Comparison of ENCODE assay signal across 20 cellular contexts in genomic region chr7:84274029-84274638, GRCh38.
DNase-seq lines count a peak whose midpoint lies in the region; ATAC-seq, FAIRE-seq and TF ChIP-seq lines count a peak whose summit lies in the region.
"Had no signal": no experiment of that assay in that cellular context is flagged by ENCODE, and none has a peak within 500 bp of the region (broad histone marks: within the 10 kb centered on the region; RNA-seq: fewer than 3 reads in every experiment).

No MANE protein-coding gene starts in this region.

- no peaks in the 10 kb centered on the region for H3K79me2 ChIP-seq in keratinocyte (ENCODE audit: control insufficient read depth, insufficient read depth, low read length)
- H3K79me2 ChIP-seq: parathyroid adenoma had no signal

- H3K4me3 Mint-ChIP-seq in stimulated activated effector memory CD8-positive, alpha-beta T cell treated with anti-CD3 and anti-CD28 coated beads, Interleukin-12 subunit alpha, Interleukin-12 subunit beta, amount 100 ng/mL, for 72 hours, result no peak overlapping the region
- no peak overlapping the region for H3K4me3 Mint-ChIP-seq in stimulated activated naive CD8-positive, alpha-beta T cell treated with anti-CD3 and anti-CD28 coated beads, Interleukin-15, amount 100 ng/mL, for 72 hours
- H3K4me3 Mint-ChIP-seq: activated naive CD8-positive, alpha-beta T cell treated with anti-CD3 and anti-CD28 coated beads, Interleukin-2, amount 50 U/mL, for 24 hours; T-helper 1 cell treated with Interleukin-12 subunit alpha and Interleukin-12 subunit beta and Interleukin-4 antibody, amounts not matched to agents 30 μg/mL and 1 μg/mL, for 36 hours had no signal

- CTCF ChIA-PET in HEK293 (lab: Yijun Ruan, JAX), result no interaction called here

- H3K36me3 Mint-ChIP-seq in stimulated activated effector memory CD8-positive, alpha-beta T cell treated with anti-CD3 and anti-CD28 coated beads, Interleukin-12 subunit alpha, Interleukin-12 subunit beta, amount 100 ng/mL, for 72 hours, result no peaks in the 10 kb centered on the region

- H3K27me3 ChIP-seq in keratinocyte (ENCODE audit: control insufficient read depth, extremely low read depth, insufficient read depth, low read length), result no peaks in the 10 kb centered on the region
- H3K27me3 ChIP-seq: colonic mucosa, esophagus muscularis mucosa had no signal

- H3K9me3 ChIP-seq in HEK293 (ENCODE audit: control insufficient read depth, insufficient read depth, low read depth, low read length), result no peaks in the 10 kb centered on the region
- no peaks in the 10 kb centered on the region for H3K9me3 ChIP-seq in keratinocyte (ENCODE audit: control insufficient read depth, low read depth, low read length)
- H3K9me3 ChIP-seq: colonic mucosa, esophagus muscularis mucosa, thoracic aorta had no signal

- H3K27me3 Mint-ChIP-seq in stimulated activated naive CD8-positive, alpha-beta T cell treated with anti-CD3 and anti-CD28 coated beads, Interleukin-15, amount 100 ng/mL, for 72 hours, result no peaks in the 10 kb centered on the region
- H3K27me3 Mint-ChIP-seq: activated naive CD8-positive, alpha-beta T cell treated with anti-CD3 and anti-CD28 coated beads, Interleukin-2, amount 50 U/mL, for 24 hours had no signal

- H2AFZ ChIP-seq in keratinocyte (ENCODE audit: control insufficient read depth, low read length), result peak overlapping the region; percentile 66
- H2AFZ ChIP-seq: parathyroid adenoma had no signal

- H3K9me3 Mint-ChIP-seq in stimulated activated effector memory CD8-positive, alpha-beta T cell treated with anti-CD3 and anti-CD28 coated beads, Interleukin-12 subunit alpha, Interleukin-12 subunit beta, amount 100 ng/mL, for 72 hours, result peaks cover 9% of the 10 kb centered on the region
- no peaks in the 10 kb centered on the region for H3K9me3 Mint-ChIP-seq in stimulated activated naive CD8-positive, alpha-beta T cell treated with anti-CD3 and anti-CD28 coated beads, Interleukin-15, amount 100 ng/mL, for 72 hours
- H3K9me3 Mint-ChIP-seq: activated naive CD8-positive, alpha-beta T cell treated with anti-CD3 and anti-CD28 coated beads, Interleukin-2, amount 50 U/mL, for 24 hours; T-helper 1 cell treated with Interleukin-12 subunit alpha and Interleukin-12 subunit beta and Interleukin-4 antibody, amounts not matched to agents 30 μg/mL and 1 μg/mL, for 36 hours had no signal

- H3K36me3 ChIP-seq in HEK293 (ENCODE audit: control insufficient read depth in 2 of 2, insufficient read depth in 1 of 2, low read length in 2 of 2) (no peaks in the 10 kb centered on the region), keratinocyte (ENCODE audit: control insufficient read depth in 2 of 2, extremely low read depth in 1 of 2, insufficient read depth in 2 of 2, low read length in 2 of 2) (no peaks in the 10 kb centered on the region)
- H3K36me3 ChIP-seq: colonic mucosa, esophagus muscularis mucosa, thoracic aorta had no signal

- no peak overlapping the region for H3K27ac ChIP-seq in HEK293 (ENCODE audit: extremely low read depth, low read depth, low read length)
- H3K27ac ChIP-seq in keratinocyte (ENCODE audit: control insufficient read depth, insufficient read depth, low read length), result no peak overlapping the region
- H3K27ac ChIP-seq: colonic mucosa, esophagus muscularis mucosa, parathyroid adenoma, RWPE1, thoracic aorta had no signal

- FAIRE-seq in keratinocyte (lab: Jason Lieb, UNC), result no peak

- no peak for TF ChIP-seq CTCF in AG10803 (conservative IDR thresholded peaks at IDR 0.05; ENCODE audit: low read length)
- no peak for TF ChIP-seq CTCF in HEK293 (tag by site-specific recombination; IDR thresholded peaks at IDR 0.05)
- no peak for TF ChIP-seq CTCF in keratinocyte (optimal IDR thresholded peaks at IDR 0.05 in 1 of 3, IDR thresholded peaks at IDR 0.05 in 1 of 3, conservative IDR thresholded peaks at IDR 0.05 in 1 of 3; ENCODE audit: extremely low read depth in 1 of 3, insufficient read depth in 2 of 3, low read length in 3 of 3)

- no peak overlapping the region for H3K9ac ChIP-seq in keratinocyte (ENCODE audit: control insufficient read depth, extremely low read depth, insufficient read depth, low read length)
- H3K9ac ChIP-seq: parathyroid adenoma had no signal

- H3K4me2 ChIP-seq in keratinocyte (ENCODE audit: control insufficient read depth, extremely low read depth, insufficient read depth, low read depth, low read length), result no peak overlapping the region

- H4K20me1 ChIP-seq in keratinocyte (ENCODE audit: control insufficient read depth, extremely low read depth, insufficient read depth, low read length), result no peaks in the 10 kb centered on the region

- dilution Hi-C loops in keratinocyte (cut with MboI; ENCODE audit: extremely low pct_ligation_motif_present, low sequenced_read_pairs), result no loop called here

- no peak overlapping the region for H3K27ac Mint-ChIP-seq in stimulated activated effector memory CD8-positive, alpha-beta T cell treated with anti-CD3 and anti-CD28 coated beads, Interleukin-12 subunit alpha, Interleukin-12 subunit beta, amount 100 ng/mL, for 72 hours
- no peak overlapping the region for H3K27ac Mint-ChIP-seq in stimulated activated naive CD8-positive, alpha-beta T cell treated with anti-CD3 and anti-CD28 coated beads, Interleukin-15, amount 100 ng/mL, for 72 hours
- H3K27ac Mint-ChIP-seq: activated naive CD8-positive, alpha-beta T cell treated with anti-CD3 and anti-CD28 coated beads, Interleukin-2, amount 50 U/mL, for 24 hours; T-helper 1 cell treated with Interleukin-12 subunit alpha and Interleukin-12 subunit beta and Interleukin-4 antibody, amounts not matched to agents 30 μg/mL and 1 μg/mL, for 36 hours had no signal

- TF ChIP-seq POLR2A in GM18505 (IDR thresholded peaks at IDR 0.05; ENCODE audit: borderline replicate concordance, extremely low read depth, insufficient read depth, insufficient read length), result no peak

- H3K4me3 ChIP-seq in AG10803 (ENCODE audit: low read length) (no peak overlapping the region), HEK293 (ENCODE audit: low read depth, low read length) (no peak overlapping the region), keratinocyte (ENCODE audit: control insufficient read depth in 2 of 3, extremely low read depth in 1 of 3, insufficient read depth in 2 of 3, low read depth in 1 of 3, low read length in 3 of 3) (no peak overlapping the region)
- H3K4me3 ChIP-seq: colonic mucosa, esophagus muscularis mucosa, thoracic aorta had no signal

- H3K4me1 ChIP-seq in HEK293 (ENCODE audit: control insufficient read depth, insufficient read depth, low read length) (no peaks in the 10 kb centered on the region), keratinocyte (ENCODE audit: control insufficient read depth, extremely low read depth, insufficient read depth, low read length) (no peaks in the 10 kb centered on the region)
- H3K4me1 ChIP-seq: colonic mucosa, parathyroid adenoma had no signal

- H3K4me1 Mint-ChIP-seq in stimulated activated effector memory CD8-positive, alpha-beta T cell treated with anti-CD3 and anti-CD28 coated beads, Interleukin-12 subunit alpha, Interleukin-12 subunit beta, amount 100 ng/mL, for 72 hours, result no peaks in the 10 kb centered on the region
- H3K4me1 Mint-ChIP-seq in stimulated activated naive CD8-positive, alpha-beta T cell treated with anti-CD3 and anti-CD28 coated beads, Interleukin-15, amount 100 ng/mL, for 72 hours, result no peaks in the 10 kb centered on the region
- H3K4me1 Mint-ChIP-seq: activated naive CD8-positive, alpha-beta T cell treated with anti-CD3 and anti-CD28 coated beads, Interleukin-2, amount 50 U/mL, for 24 hours had no signal

- POLR2A ChIA-PET in HEK293 (lab: Yijun Ruan, JAX), result no interaction called here

- DNase-seq in AG10803 (ENCODE audit: low read depth) (peak; percentile 6), amniotic epithelial cell (ENCODE audit: low read depth) (peak; percentile 6), keratinocyte (ENCODE audit: low read depth, low spot score) (no peak), NCI-H1105 treated with DMSO at 0.1 percent for 48 hours (lab: John Stamatoyannopoulos, UW) (no peak)
- no peak for DNase-seq in stimulated activated effector memory CD8-positive, alpha-beta T cell treated with anti-CD3 and anti-CD28 coated beads, Interleukin-12 subunit alpha, Interleukin-12 subunit beta, amount 100 ng/mL, for 72 hours (ENCODE audit: low spot score in 2 of 2)
- DNase-seq in stimulated activated naive CD8-positive, alpha-beta T cell treated with anti-CD3 and anti-CD28 coated beads, Interleukin-15, amount 100 ng/mL, for 72 hours, result no peak
- DNase-seq: activated CD4-positive, alpha-beta T cell treated with anti-CD3 and anti-CD28 coated beads for 1 hour; activated naive CD8-positive, alpha-beta T cell treated with anti-CD3 and anti-CD28 coated beads, Interleukin-2, amount 50 U/mL, for 24 hours; AML-193; colonic mucosa; DND-41; NCI-H1048; NCI-H510A treated with DMSO at 0.1 percent for 48 hours had no signal

- H3K9me1 ChIP-seq in keratinocyte (ENCODE audit: control insufficient read depth, extremely low read depth, insufficient read depth, low read length), result no peaks in the 10 kb centered on the region

- ATAC-seq in stimulated activated effector memory CD8-positive, alpha-beta T cell treated with anti-CD3 and anti-CD28 coated beads, Interleukin-12 subunit alpha, Interleukin-12 subunit beta, amount 100 ng/mL, for 72 hours, result no peak
- no peak for ATAC-seq in stimulated activated naive CD8-positive, alpha-beta T cell treated with anti-CD3 and anti-CD28 coated beads, Interleukin-15, amount 100 ng/mL, for 72 hours
- ATAC-seq in GM18505 (IDR thresholded peaks at IDR 0.05; ENCODE audit: unreplicated experiment), result no peak
- ATAC-seq: activated naive CD8-positive, alpha-beta T cell treated with anti-CD3 and anti-CD28 coated beads, Interleukin-2, amount 50 U/mL, for 24 hours had no signal

TF ChIP-seq in HEK293, 187 proteins besides CTCF, POLR2A, EP300 and RAD21:
- TF ChIP-seq ZSCAN30 (tag by site-specific recombination; IDR thresholded peaks at IDR 0.05), result no peak
- 0 out of 2 replicates have a peak, but pooled peaks have one; percentile 36 for TF ChIP-seq ZXDB (tag by site-specific recombination; IDR thresholded peaks at IDR 0.05)

Comparison
In these comparisons a context has a peak if more than half of its experiments do, and no peak if none do; other contexts are left out.
1. DNase-seq: peak in AG10803 (single experiment) and amniotic epithelial cell (single experiment); none in keratinocyte (single experiment), stimulated activated effector memory CD8-positive, alpha-beta T cell treated with anti-CD3 and anti-CD28 coated beads, Interleukin-12 subunit alpha, Interleukin-12 subunit beta, amount 100 ng/mL, for 72 hours (0 of 2), stimulated activated naive CD8-positive, alpha-beta T cell treated with anti-CD3 and anti-CD28 coated beads, Interleukin-15, amount 100 ng/mL, for 72 hours (0 of 2) and NCI-H1105 treated with DMSO at 0.1 percent for 48 hours (single experiment).